Comparison of ENCODE assay signal across 18 cellular contexts in the genomic region with DNA sequence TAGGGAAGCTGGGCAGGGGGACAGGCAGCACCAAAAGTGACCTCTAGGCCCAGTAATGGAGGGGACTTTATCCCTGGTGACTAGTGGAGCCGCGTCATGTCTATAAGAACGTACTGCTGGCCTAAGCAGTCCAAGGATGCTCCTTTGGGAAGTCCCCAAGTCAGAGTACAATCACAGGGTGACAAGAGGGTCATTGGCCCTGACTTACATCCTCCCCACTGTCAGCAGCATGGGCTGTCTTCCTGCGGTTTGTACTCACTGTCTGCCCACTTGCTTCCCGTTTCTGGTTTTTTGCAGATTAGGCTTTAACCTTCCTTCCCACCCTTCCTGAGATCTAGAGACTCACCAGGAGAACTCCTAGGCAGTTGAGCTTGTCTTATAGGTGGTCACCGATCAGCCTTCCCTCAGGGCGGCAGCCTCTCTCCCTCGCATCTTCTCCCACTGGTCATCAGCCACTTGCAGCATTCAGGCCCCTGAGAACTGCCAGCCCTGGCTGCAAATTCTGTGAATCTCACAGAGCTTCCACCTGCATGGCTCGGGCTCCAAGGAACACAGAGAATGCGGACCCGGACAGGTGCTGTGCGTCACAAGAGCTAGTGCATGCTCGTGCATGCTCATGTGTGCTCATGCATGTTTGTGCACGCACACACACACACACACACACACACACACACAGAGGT.
A peak's percentile ranks its signal among the peaks of the same experiment; 100 is the strongest.
DNase-seq lines count a peak whose midpoint lies in the region; ATAC-seq and TF ChIP-seq lines count a peak whose summit lies in the region.
"Had no signal": no experiment of that assay in that cellular context is flagged by ENCODE, and none has a peak within 500 bp of the region (broad histone marks: within the 10 kb centered on the region; RNA-seq: fewer than 3 reads in every experiment).

No MANE protein-coding gene starts in this region.

- no peak overlapping the region for H3K4me3 Mint-ChIP-seq in brain
- no peak overlapping the region for H3K4me3 Mint-ChIP-seq in activated naive CD4-positive, alpha-beta T cell treated with anti-CD3 and anti-CD28 coated beads, Interleukin-2, amount 10 ng/mL, durations not matched to agents 7 days and 5 days
- H3K4me3 Mint-ChIP-seq: GM23338 had no signal

- peak in 1 of 4 donors; percentile 25 for TF ChIP-seq POLR2A in upper lobe of left lung (IDR thresholded peaks at IDR 0.05)

- no peak overlapping the region for H3K4me3 ChIP-seq in left lung
- no peak overlapping the region for H3K4me3 ChIP-seq in upper lobe of left lung
- H3K4me3 ChIP-seq: cardiac muscle cell, GM23338, skin epidermis, testis had no signal

- 64 to 71% methylated on average over 14 of the region's 14 CpGs for WGBS in upper lobe of left lung, 2 donors

- DNase-seq in NOMO-1 treated with DMSO at 0.1 percent for 48 hours (lab: John Stamatoyannopoulos, UW; ENCODE audit: unreplicated experiment) (peak; percentile 56), left lung (peak in 1 of 2 donors; percentile 65), upper lobe of left lung (peak in 1 of 2 donors; percentile 56)
- no peak for DNase-seq in activated naive CD4-positive, alpha-beta T cell treated with anti-CD3 and anti-CD28 coated beads, Interleukin-2, amount 10 ng/mL, durations not matched to agents 7 days and 5 days
- no peak for DNase-seq in activated CD8-positive, alpha-beta memory T cell treated with anti-CD3 and anti-CD28 coated beads, Interleukin-2, amount 50 U/mL, for 48 hours
- DNase-seq: activated CD4-positive, alpha-beta T cell treated with anti-CD3 and anti-CD28 coated beads for 4 hours; activated naive CD4-positive, alpha-beta T cell; COR-L47; NCI-H1436; NCI-H510A; SHP77 treated with DMSO at 0.1 percent for 48 hours; testis had no signal

- no peaks in the 10 kb centered on the region for H3K9me3 Mint-ChIP-seq in brain
- no peaks in the 10 kb centered on the region for H3K9me3 Mint-ChIP-seq in activated naive CD4-positive, alpha-beta T cell treated with anti-CD3 and anti-CD28 coated beads, Interleukin-2, amount 10 ng/mL, durations not matched to agents 7 days and 5 days
- H3K9me3 Mint-ChIP-seq: GM23338 had no signal

- H3K36me3 ChIP-seq in left lung (no peaks in the 10 kb centered on the region), upper lobe of left lung (no peaks in the 10 kb centered on the region)
- H3K36me3 ChIP-seq: cardiac muscle cell had no signal

- H3K27ac Mint-ChIP-seq in brain = peak overlapping the region; percentile 87 to 99 (median 92)
- no peak overlapping the region for H3K27ac Mint-ChIP-seq in activated naive CD4-positive, alpha-beta T cell treated with anti-CD3 and anti-CD28 coated beads, Interleukin-2, amount 10 ng/mL, durations not matched to agents 7 days and 5 days
- H3K27ac Mint-ChIP-seq: GM23338 had no signal

- H3K27me3 Mint-ChIP-seq in brain = peaks cover 4% of the 10 kb centered on the region
- no peaks in the 10 kb centered on the region for H3K27me3 Mint-ChIP-seq in activated naive CD4-positive, alpha-beta T cell treated with anti-CD3 and anti-CD28 coated beads, Interleukin-2, amount 10 ng/mL, durations not matched to agents 7 days and 5 days

- H3K4me1 Mint-ChIP-seq in brain = peaks cover 73% of the 10 kb centered on the region
- peaks cover 11% of the 10 kb centered on the region for H3K4me1 Mint-ChIP-seq in activated naive CD4-positive, alpha-beta T cell treated with anti-CD3 and anti-CD28 coated beads, Interleukin-2, amount 10 ng/mL, durations not matched to agents 7 days and 5 days

- H3K9me3 ChIP-seq in left lung (no peaks in the 10 kb centered on the region), upper lobe of left lung (no peaks in the 10 kb centered on the region)
- H3K9me3 ChIP-seq: testis had no signal

- H3K27me3 ChIP-seq in left lung = no peaks in the 10 kb centered on the region
- no peaks in the 10 kb centered on the region for H3K27me3 ChIP-seq in upper lobe of left lung
- H3K27me3 ChIP-seq: cardiac muscle cell, testis had no signal

- TF ChIP-seq EP300 in upper lobe of left lung (IDR thresholded peaks at IDR 0.05) = no peak

- no peaks in the 10 kb centered on the region for H3K36me3 Mint-ChIP-seq in brain
- H3K36me3 Mint-ChIP-seq in activated naive CD4-positive, alpha-beta T cell treated with anti-CD3 and anti-CD28 coated beads, Interleukin-2, amount 10 ng/mL, durations not matched to agents 7 days and 5 days = no peaks in the 10 kb centered on the region

- H3K27ac ChIP-seq in left lung = peak overlapping the region; percentile 47 to 66
- peak overlapping the region in 3 of 4 donors; percentile 31 to 68 (median 62) for H3K27ac ChIP-seq in upper lobe of left lung
- H3K27ac ChIP-seq: cardiac muscle cell, epithelial cell of prostate, testis had no signal

- intact Hi-C loops in left lung (cut with DNase I) = no loop called here

- CTCF ChIA-PET in activated naive CD4-positive, alpha-beta T cell treated with anti-CD3 and anti-CD28 coated beads, Interleukin-2, amount 10 ng/mL, durations not matched to agents 7 days and 5 days (lab: Charles Lee) = no interaction called here

- TF ChIP-seq CTCF in brain (conservative IDR thresholded peaks at IDR 0.05) (no peak), left lung (IDR thresholded peaks at IDR 0.05) (no peak), upper lobe of left lung (IDR thresholded peaks at IDR 0.05) (no peak)

- H3K4me1 ChIP-seq in left lung (peaks cover 16 to 61% of the 10 kb centered on the region in 2 donors), upper lobe of left lung (peaks cover 19 to 38% (median 26%) of the 10 kb centered on the region in 4 donors)

- ATAC-seq in left lung (peak; percentile 75), upper lobe of left lung (ENCODE audit: low FRiP score in 2 of 2) (peak; percentile 60 to 81), HG02885 (IDR thresholded peaks at IDR 0.05; ENCODE audit: poor library complexity, unreplicated experiment) (no peak)
- ATAC-seq: GM23338 had no signal
